Comparison of ENCODE assay signal across 8 cellular contexts in the genomic region with DNA sequence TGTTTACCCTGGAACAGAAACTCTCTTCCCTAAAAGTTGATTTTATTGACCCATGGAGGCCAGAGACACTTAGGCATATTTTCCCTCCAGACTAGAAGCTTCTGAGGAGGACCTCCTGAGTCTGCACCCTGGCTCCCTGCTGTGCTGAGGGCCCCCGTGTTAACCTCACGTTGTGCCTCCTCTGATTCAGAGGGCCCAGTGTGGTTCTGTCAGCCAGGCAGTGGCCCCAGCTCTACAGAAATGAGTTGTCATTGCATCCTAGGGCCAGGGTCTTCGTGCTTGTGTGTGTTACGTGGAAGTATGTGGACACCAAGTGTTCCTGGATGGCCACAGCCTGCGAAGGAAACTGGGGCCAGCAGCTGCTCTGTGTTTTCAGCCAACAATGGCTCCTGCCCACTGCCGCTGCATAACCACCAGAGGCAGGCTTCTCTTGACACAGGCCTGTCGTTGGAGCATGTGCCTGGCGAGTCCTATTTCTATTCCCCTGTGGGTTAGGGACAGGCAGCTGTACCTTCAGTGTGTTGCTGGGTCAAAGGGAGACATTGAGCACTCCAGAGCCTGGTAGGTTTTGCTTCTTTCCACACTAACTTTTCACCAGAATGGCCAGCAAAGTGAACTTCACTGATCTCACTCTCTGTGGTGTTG. TPM values are rescaled to one million over a fixed set of nuclear protein-coding genes. Genes with fewer than 3 reads are reported as not detected.
DNase-seq lines count a peak whose midpoint lies in the region; ATAC-seq and TF ChIP-seq lines count a peak whose summit lies in the region.

No MANE protein-coding gene starts in this region.

- ATAC-seq in Right ventricle myocardium superior (ENCODE audit: poor library complexity) (peak; percentile 34), gastrocnemius medialis (peak; percentile 47 to 68), HG03097 (IDR thresholded peaks at IDR 0.05; ENCODE audit: low FRiP score, unreplicated experiment) (no peak), GM19351 (IDR thresholded peaks at IDR 0.05; ENCODE audit: unreplicated experiment) (no peak), HG02678 (IDR thresholded peaks at IDR 0.05; ENCODE audit: unreplicated experiment) (no peak)

- peaks cover 63% of the 10 kb centered on the region for H3K4me1 Mint-ChIP-seq in activated T-helper 1 cell treated with anti-CD3 and anti-CD28 coated beads, Interleukin-12 subunit alpha, Interleukin-12 subunit beta, Interleukin-2, Interleukin-4 antibody, amounts not matched to agents 30 ng/mL and 10 ng/mL and 1 ng/mL, durations not matched to agents 14 hours and 24 hours and 36 hours (ENCODE audit: low read depth)

- no peaks in the 10 kb centered on the region for H3K27me3 Mint-ChIP-seq in activated T-helper 1 cell treated with anti-CD3 and anti-CD28 coated beads, Interleukin-12 subunit alpha, Interleukin-12 subunit beta, Interleukin-2, Interleukin-4 antibody, amounts not matched to agents 30 ng/mL and 10 ng/mL and 1 ng/mL, durations not matched to agents 14 hours and 24 hours and 36 hours (ENCODE audit: insufficient read depth)

- peaks cover 28% of the 10 kb centered on the region for H3K36me3 Mint-ChIP-seq in activated T-helper 1 cell treated with anti-CD3 and anti-CD28 coated beads, Interleukin-12 subunit alpha, Interleukin-12 subunit beta, Interleukin-2, Interleukin-4 antibody, amounts not matched to agents 30 ng/mL and 10 ng/mL and 1 ng/mL, durations not matched to agents 14 hours and 24 hours and 36 hours (ENCODE audit: low read depth)

- TF ChIP-seq CTCF in GM12873 (IDR thresholded peaks at IDR 0.05; ENCODE audit: insufficient read depth, low read depth, low read length, missing control alignments) = peak; percentile 28
- peak; percentile 65 to 85 (median 72) for TF ChIP-seq CTCF in gastrocnemius medialis (IDR thresholded peaks at IDR 0.05 in 4 of 5, conservative IDR thresholded peaks at IDR 0.05 in 1 of 5)

- H3K4me3 ChIP-seq in gastrocnemius medialis = no peak overlapping the region

- no peaks in the 10 kb centered on the region for H3K36me3 ChIP-seq in gastrocnemius medialis

- no peaks in the 10 kb centered on the region for H3K9me3 Mint-ChIP-seq in activated T-helper 1 cell treated with anti-CD3 and anti-CD28 coated beads, Interleukin-12 subunit alpha, Interleukin-12 subunit beta, Interleukin-2, Interleukin-4 antibody, amounts not matched to agents 30 ng/mL and 10 ng/mL and 1 ng/mL, durations not matched to agents 14 hours and 24 hours and 36 hours

- peak overlapping the region; percentile 95 for H3K27ac Mint-ChIP-seq in activated T-helper 1 cell treated with anti-CD3 and anti-CD28 coated beads, Interleukin-12 subunit alpha, Interleukin-12 subunit beta, Interleukin-2, Interleukin-4 antibody, amounts not matched to agents 30 ng/mL and 10 ng/mL and 1 ng/mL, durations not matched to agents 14 hours and 24 hours and 36 hours

- H3K27me3 ChIP-seq in gastrocnemius medialis = no peaks in the 10 kb centered on the region

- TF ChIP-seq POLR2A in gastrocnemius medialis (IDR thresholded peaks at IDR 0.05) = peak; percentile 53 to 68

- H3K4me3 Mint-ChIP-seq in activated T-helper 1 cell treated with anti-CD3 and anti-CD28 coated beads, Interleukin-12 subunit alpha, Interleukin-12 subunit beta, Interleukin-2, Interleukin-4 antibody, amounts not matched to agents 30 ng/mL and 10 ng/mL and 1 ng/mL, durations not matched to agents 14 hours and 24 hours and 36 hours = peak overlapping the region; percentile 75

- no peak for DNase-seq in activated T-helper 1 cell treated with anti-CD3 and anti-CD28 coated beads, Interleukin-12 subunit alpha, Interleukin-12 subunit beta, Interleukin-2, Interleukin-4 antibody, amounts not matched to agents 30 ng/mL and 10 ng/mL and 1 ng/mL, durations not matched to agents 14 hours and 24 hours and 36 hours (ENCODE audit: low spot score)
- DNase-seq in Right ventricle myocardium superior = peak; percentile 61
- DNase-seq in gastrocnemius medialis = peak; percentile 88 to 95
- no peak for DNase-seq in GF-D8 (lab: John Stamatoyannopoulos, UW)

- intact Hi-C loops in activated T-helper 1 cell treated with anti-CD3 and anti-CD28 coated beads, Interleukin-12 subunit alpha, Interleukin-12 subunit beta, Interleukin-2, Interleukin-4 antibody, amounts not matched to agents 30 ng/mL and 10 ng/mL and 1 ng/mL, durations not matched to agents 14 hours and 24 hours and 36 hours (cut with micrococcal nuclease) = loop anchor here (1.0 to 2.0 kb wide), 2 partner anchors 17 to 43 kb away; no protein-coding TSS in a partner anchor
- intact Hi-C loops in Right ventricle myocardium superior (cut with DNase I) (loop anchor here (5.0 kb wide), 1 partner anchor 45 kb away; a partner anchor contains a TSS), gastrocnemius medialis (cut with DNase I; ENCODE audit: low total_unique reads) (loop anchor here (2.0 to 10.0 kb wide), 2 partner anchors 19 to 1257 kb away; a partner anchor contains a TSS)

- H3K9me3 ChIP-seq in gastrocnemius medialis = no peaks in the 10 kb centered on the region

- in situ Hi-C loops in gastrocnemius medialis (cut with MboI; ENCODE audit: low sequenced_read_pairs in 4 of 4) = no loop called here

- H3K27ac ChIP-seq in gastrocnemius medialis = peak overlapping the region; percentile 95 to 98 (median 97)

- H3K4me1 ChIP-seq in gastrocnemius medialis = peaks cover 82 to 90% of the 10 kb centered on the region in 2 donors

RNA-seq across cellular contexts. Expression of a gene that starts 44.5 kb away (rescaled TPM):
- 103 and 110 TPM in 2 replicates for total RNA-seq in activated T-helper 1 cell treated with anti-CD3 and anti-CD28 coated beads, Interleukin-12 subunit alpha, Interleukin-12 subunit beta, Interleukin-2, Interleukin-4 antibody, amounts not matched to agents 30 ng/mL and 10 ng/mL and 1 ng/mL, durations not matched to agents 14 hours and 24 hours and 36 hours
- total RNA-seq in Right ventricle myocardium superior = 36.3 TPM
- 10 to 100 TPM; 37.5 to 69.4 (median 52.7) TPM for total RNA-seq in gastrocnemius medialis

RNA-seq across cellular contexts. Expression of a gene that starts 56.3 kb away (rescaled TPM):
- total RNA-seq in activated T-helper 1 cell treated with anti-CD3 and anti-CD28 coated beads, Interleukin-12 subunit alpha, Interleukin-12 subunit beta, Interleukin-2, Interleukin-4 antibody, amounts not matched to agents 30 ng/mL and 10 ng/mL and 1 ng/mL, durations not matched to agents 14 hours and 24 hours and 36 hours = 18.8 and 21.9 TPM in 2 replicates
- total RNA-seq in Right ventricle myocardium superior (13.5 TPM), gastrocnemius medialis (10 to 100 TPM; 24.1 to 32.2 (median 28.4) TPM)

Comparison
In these comparisons a context has a peak if more than half of its experiments do, and no peak if none do; other contexts are left out.
1. DNase-seq: peak in Right ventricle myocardium superior (single experiment) and gastrocnemius medialis (2 of 2); none in activated T-helper 1 cell treated with anti-CD3 and anti-CD28 coated beads, Interleukin-12 subunit alpha, Interleukin-12 subunit beta, Interleukin-2, Interleukin-4 antibody, amounts not matched to agents 30 ng/mL and 10 ng/mL and 1 ng/mL, durations not matched to agents 14 hours and 24 hours and 36 hours (single experiment) and GF-D8 (single experiment).
2. ATAC-seq: peak in Right ventricle myocardium superior (single experiment) and gastrocnemius medialis (2 of 2); none in HG03097 (single experiment), GM19351 (single experiment) and HG02678 (single experiment).